In the genomic region with DNA sequence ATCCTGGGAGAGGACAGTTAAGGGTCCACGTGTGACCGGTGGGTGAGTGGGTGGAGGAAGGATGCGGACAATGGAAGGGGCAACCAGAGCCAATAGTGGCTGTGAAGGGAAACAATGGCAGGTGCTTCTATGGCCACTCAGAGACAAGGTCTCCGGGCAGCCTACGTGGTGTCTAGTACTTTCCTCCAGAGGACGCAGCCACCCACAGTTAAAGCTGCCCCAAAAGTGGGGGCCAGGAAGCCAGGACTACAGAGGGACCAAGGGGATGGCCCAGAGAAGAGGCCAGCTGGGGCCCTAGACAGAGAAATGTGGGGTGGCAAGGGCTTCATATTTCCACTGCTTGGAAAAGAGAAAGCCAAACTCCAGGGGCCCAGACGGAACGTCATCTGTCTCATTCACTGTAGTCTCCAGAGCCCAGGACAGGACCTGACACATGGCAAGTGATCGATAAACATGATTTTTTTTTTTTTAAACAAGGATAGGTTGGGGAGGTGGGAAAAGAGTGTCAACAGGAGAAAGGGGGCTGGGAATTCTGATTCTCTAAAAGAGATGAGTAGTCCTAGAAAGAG, we compare ENCODE assay signal across 9 cellular contexts. TPM values are rescaled to one million over a fixed set of nuclear protein-coding genes. Genes with fewer than 3 reads are reported as not detected.
DNase-seq lines count a peak whose midpoint lies in the region; ATAC-seq and TF ChIP-seq lines count a peak whose summit lies in the region.
"Had no signal": no experiment of that assay in that cellular context is flagged by ENCODE, and none has a peak within 500 bp of the region (broad histone marks: within the 10 kb centered on the region; RNA-seq: fewer than 3 reads in every experiment).

No MANE protein-coding gene starts in this region.

- WGBS in esophagus squamous epithelium, 2 donors: 50 to 52% methylated on average over 9 of the region's 9 CpGs
- WGBS in prostate gland: 64% methylated on average over 9 of the region's 9 CpGs

- H3K9me3 ChIP-seq in Caco-2 (no peaks in the 10 kb centered on the region), OCI-LY7 (ENCODE audit: low read length) (no peaks in the 10 kb centered on the region), esophagus squamous epithelium (no peaks in the 10 kb centered on the region), prostate gland (no peaks in the 10 kb centered on the region)
- H3K9me3 ChIP-seq: MG63 had no signal

- H3K27me3 ChIP-seq in Caco-2 (replicated peaks; ENCODE audit: control insufficient read depth, insufficient read depth, low read length) (no peaks in the 10 kb centered on the region), esophagus squamous epithelium (no peaks in the 10 kb centered on the region), prostate gland (replicated peaks; ENCODE audit: insufficient read depth) (no peaks in the 10 kb centered on the region)
- H3K27me3 ChIP-seq: MG63 had no signal

- DNase-seq in Caco-2: no peak
- DNase-seq in OCI-LY7 (ENCODE audit: low spot score): no peak
- DNase-seq in esophagus squamous epithelium (lab: John Stamatoyannopoulos, UW): no peak
- DNase-seq in prostate gland (ENCODE audit: low spot score): no peak
- no peak for DNase-seq in chondrocyte (ENCODE audit: low spot score)
- no peak for DNase-seq in DMS153 (lab: John Stamatoyannopoulos, UW)

- peak overlapping the region; percentile 16; the same call in 1 of the 2 replicates for H2AFZ ChIP-seq in OCI-LY7 (ENCODE audit: low read length)

- no peak overlapping the region for H3K4me3 ChIP-seq in Caco-2 (ENCODE audit: low read depth, low read length)
- H3K4me3 ChIP-seq in OCI-LY7 (ENCODE audit: low read depth, low read length, poor library complexity, severe bottlenecking): peak overlapping the region; percentile 82
- peak overlapping the region in 3 of 4 donors; percentile 81 to 94 (median 83) for H3K4me3 ChIP-seq in esophagus squamous epithelium
- H3K4me3 ChIP-seq in prostate gland: peak overlapping the region; percentile 51 to 95

- peak overlapping the region; percentile 99 for H3K27ac Mint-ChIP-seq in Caco-2 (ENCODE audit: unreplicated experiment)
- no peak overlapping the region for H3K27ac Mint-ChIP-seq in chondrocyte (ENCODE audit: unreplicated experiment)

- H3K4me3 Mint-ChIP-seq in Caco-2 (ENCODE audit: unreplicated experiment): peak overlapping the region; percentile 84
- H3K4me3 Mint-ChIP-seq in chondrocyte (ENCODE audit: unreplicated experiment): no peak overlapping the region

- H3K4me1 Mint-ChIP-seq in Caco-2 (ENCODE audit: low read depth, unreplicated experiment): peaks cover 21% of the 10 kb centered on the region
- peaks cover 35% of the 10 kb centered on the region for H3K4me1 Mint-ChIP-seq in chondrocyte (ENCODE audit: low read depth)

- TF ChIP-seq CTCF in Caco-2 (IDR thresholded peaks at IDR 0.05; ENCODE audit: insufficient read depth in 1 of 2, low read depth in 1 of 2, low read length in 1 of 2, severe bottlenecking in 1 of 2, unreplicated experiment in 1 of 2) (no peak), OCI-LY7 (conservative IDR thresholded peaks at IDR 0.05; ENCODE audit: low read length) (no peak), esophagus squamous epithelium (IDR thresholded peaks at IDR 0.05) (no peak), prostate gland (IDR thresholded peaks at IDR 0.05) (no peak), chondrocyte (IDR thresholded peaks at IDR 0.05) (no peak)

- H3K79me2 ChIP-seq in OCI-LY7 (ENCODE audit: insufficient read depth, low read depth, low read length): peaks cover 12% of the 10 kb centered on the region; the same call in 1 of the 2 replicates

- intact Hi-C loops in Caco-2 (cut with micrococcal nuclease; ENCODE audit: unreplicated experiment) (no loop called here), OCI-LY7 (cut with micrococcal nuclease; ENCODE audit: unreplicated experiment) (loop anchor here (10.0 kb wide), 1 partner anchor 318 kb away; the partner anchor contains the start of gene KDM6B), esophagus squamous epithelium (cut with DNase I) (no loop called here), prostate gland (cut with DNase I) (loop anchor here (10.0 kb wide), 1 partner anchor 308 kb away; no protein-coding TSS in a partner anchor)

- CTCF ChIA-PET in Caco-2 (lab: Charles Lee): no interaction called here
- CTCF ChIA-PET in OCI-LY7 (lab: Charles Lee; ENCODE audit: unreplicated experiment): no interaction called here

- H3K4me1 ChIP-seq in Caco-2 (peaks cover 19% of the 10 kb centered on the region), OCI-LY7 (ENCODE audit: insufficient read depth, low read length, poor library complexity, severe bottlenecking) (peaks cover 51% of the 10 kb centered on the region), esophagus squamous epithelium (peaks cover 28 to 81% (median 41%) of the 10 kb centered on the region in 3 donors), prostate gland (replicated peaks) (peaks cover 17% of the 10 kb centered on the region)

- no peak for ATAC-seq in HG03354 (IDR thresholded peaks at IDR 0.05; ENCODE audit: poor library complexity, severe bottlenecking, unreplicated experiment)
- ATAC-seq in GM19463 (IDR thresholded peaks at IDR 0.05; ENCODE audit: unreplicated experiment): no peak

- POLR2A ChIA-PET in Caco-2 (lab: Charles Lee): no interaction called here
- POLR2A ChIA-PET in OCI-LY7 (lab: Charles Lee): no interaction called here

- H3K4me2 ChIP-seq in OCI-LY7 (ENCODE audit: low read length): peak overlapping the region; percentile 95

- no peaks in the 10 kb centered on the region for H3K9me2 ChIP-seq in OCI-LY7 (ENCODE audit: insufficient read depth, low read length)

- H3K9me3 Mint-ChIP-seq in Caco-2 (ENCODE audit: unreplicated experiment) (no peaks in the 10 kb centered on the region), chondrocyte (ENCODE audit: low read depth) (no peaks in the 10 kb centered on the region)

- no peaks in the 10 kb centered on the region; the same call in 1 of the 2 replicates for H4K20me1 ChIP-seq in OCI-LY7 (ENCODE audit: insufficient read depth, low read length)

- no peaks in the 10 kb centered on the region for H3K36me3 ChIP-seq in Caco-2 (ENCODE audit: control insufficient read depth, insufficient read depth, low read length)
- peaks cover 23% of the 10 kb centered on the region for H3K36me3 ChIP-seq in OCI-LY7 (ENCODE audit: insufficient read depth, low read length)
- H3K36me3 ChIP-seq in esophagus squamous epithelium: peaks cover 25 to 38% (median 33%) of the 10 kb centered on the region in 3 donors
- H3K36me3 ChIP-seq in prostate gland: peaks cover 18 to 27% of the 10 kb centered on the region in 2 donors

- TF ChIP-seq POLR2A in esophagus squamous epithelium (IDR thresholded peaks at IDR 0.05) (no peak), prostate gland (IDR thresholded peaks at IDR 0.05) (no peak)

- H3K27me3 Mint-ChIP-seq in Caco-2 (ENCODE audit: insufficient read depth, unreplicated experiment) (no peaks in the 10 kb centered on the region), chondrocyte (ENCODE audit: low read depth) (no peaks in the 10 kb centered on the region)

- peaks cover 11% of the 10 kb centered on the region for H3K36me3 Mint-ChIP-seq in Caco-2 (ENCODE audit: insufficient read depth, unreplicated experiment)
- H3K36me3 Mint-ChIP-seq in chondrocyte (ENCODE audit: low read depth): peaks cover 13% of the 10 kb centered on the region

- H3K27ac ChIP-seq in OCI-LY7 (ENCODE audit: low read depth, low read length, poor library complexity, severe bottlenecking) (peak overlapping the region; percentile 18), esophagus squamous epithelium (peak overlapping the region; percentile 99 to 100 (median 100)), prostate gland (peak overlapping the region; percentile 100)

- BruUV-seq in Caco-2 (replicated peaks; lab: Mats Ljungman, UMichigan) (no TSS peak), OCI-LY7 (replicated peaks; lab: Mats Ljungman, UMichigan) (no TSS peak)

RNA-seq across cellular contexts. Expression of gene PER1, which starts 0.9 kb away (rescaled TPM):
- total RNA-seq in Caco-2 (2022) (10.6 and 10.8 TPM in 2 replicates), OCI-LY7 (2022) (38.0 and 48.0 TPM in 2 replicates), esophagus squamous epithelium (10 to 100 TPM; 33.6 to 95.0 (median 56.3) TPM), prostate gland (100 to 1,000 TPM; 119 to 142 TPM), chondrocyte (68.0 to 87.6 TPM (median 75.9 TPM) in 3 replicates)
- 13.9 and 15.4 TPM in 2 replicates for total RNA-seq in OCI-LY7 (2014; rRNA removed; shearing (Covaris generic))

RNA-seq across cellular contexts. Expression of gene VAMP2, which starts 9.7 kb away (rescaled TPM):
- total RNA-seq in Caco-2 (2022): 10.5 and 12.2 TPM in 2 replicates
- total RNA-seq in OCI-LY7 (2014; rRNA removed; shearing (Covaris generic)): 10.4 and 21.2 TPM in 2 replicates
- total RNA-seq in OCI-LY7 (2022): 40.9 and 45.1 TPM in 2 replicates
- total RNA-seq in esophagus squamous epithelium: 10 to 100 TPM in 3 of 4 donors, 1 to 10 TPM in 1; 6.2 to 20.4 (median 12.0) TPM
- total RNA-seq in prostate gland: 10 to 100 TPM; 34.2 to 65.2 TPM
- total RNA-seq in chondrocyte: 45.4 to 58.1 TPM (median 46.7 TPM) in 3 replicates

RNA-seq across cellular contexts. Expression of gene TMEM107, which starts 23.1 kb away (rescaled TPM):
- total RNA-seq in Caco-2 (2022): 5.4 TPM in 2 replicates
- total RNA-seq in OCI-LY7 (2014; rRNA removed; shearing (Covaris generic)): 34.6 and 57.0 TPM in 2 replicates
- total RNA-seq in OCI-LY7 (2022): 43.9 and 45.4 TPM in 2 replicates
- 10 to 100 TPM; 12.7 to 21.7 (median 15.5) TPM for total RNA-seq in esophagus squamous epithelium
- 10 to 100 TPM in 1 of 2 donors, 1 to 10 TPM in 1; 8.6 to 13.9 TPM for total RNA-seq in prostate gland
- total RNA-seq in chondrocyte: 7.8 to 12.1 TPM (median 8.4 TPM) in 3 replicates

RNA-seq across cellular contexts. Expression of gene HES7, which starts 29.2 kb away (rescaled TPM):
- total RNA-seq in Caco-2 (2022) (not detected in 2 replicates), OCI-LY7 (2022) (4.6 and 5.8 TPM in 2 replicates), esophagus squamous epithelium (not detected), prostate gland (under 1 TPM in 1 of 2 donors, not detected in 1; 0.34 TPM), chondrocyte (0.51 to 1.5 TPM (median 0.70 TPM) in 3 replicates)
- 0.44 and 0.75 TPM in 2 replicates for total RNA-seq in OCI-LY7 (2014; rRNA removed; shearing (Covaris generic))

RNA-seq across cellular contexts. Expression of gene ALOXE3, which starts 34.8 kb away (rescaled TPM):
- not detected in 2 replicates for total RNA-seq in Caco-2 (2022)
- not detected in 2 replicates for total RNA-seq in OCI-LY7 (2014; rRNA removed; shearing (Covaris generic))
- total RNA-seq in OCI-LY7 (2022): 0.10 TPM in 1 of 2 replicates, not detected in the other
- total RNA-seq in esophagus squamous epithelium: 1 to 10 TPM in 2 of 4 donors, under 1 TPM in 1, not detected in 1; 0.30 to 8.8 (median 2.2) TPM
- total RNA-seq in prostate gland: 1 to 10 TPM in 1 of 2 donors, not detected in 1; 2.4 TPM
- total RNA-seq in chondrocyte: 0.12 to 0.13 TPM (median 0.12 TPM) in 3 replicates

Comparison
In these comparisons a context has a peak if more than half of its experiments do, and no peak if none do; other contexts are left out.
1. H3K27ac ChIP-seq: peak in every context shown above with its lines; median percentile 100 in prostate gland; 100 in esophagus squamous epithelium; 18 in OCI-LY7.
2. intact Hi-C loops: an anchor here in OCI-LY7 (10.0 kb wide) and prostate gland (10.0 kb wide); none called in Caco-2 and esophagus squamous epithelium.